22 cellular contexts compared by ENCODE assay signal in the genomic region with DNA sequence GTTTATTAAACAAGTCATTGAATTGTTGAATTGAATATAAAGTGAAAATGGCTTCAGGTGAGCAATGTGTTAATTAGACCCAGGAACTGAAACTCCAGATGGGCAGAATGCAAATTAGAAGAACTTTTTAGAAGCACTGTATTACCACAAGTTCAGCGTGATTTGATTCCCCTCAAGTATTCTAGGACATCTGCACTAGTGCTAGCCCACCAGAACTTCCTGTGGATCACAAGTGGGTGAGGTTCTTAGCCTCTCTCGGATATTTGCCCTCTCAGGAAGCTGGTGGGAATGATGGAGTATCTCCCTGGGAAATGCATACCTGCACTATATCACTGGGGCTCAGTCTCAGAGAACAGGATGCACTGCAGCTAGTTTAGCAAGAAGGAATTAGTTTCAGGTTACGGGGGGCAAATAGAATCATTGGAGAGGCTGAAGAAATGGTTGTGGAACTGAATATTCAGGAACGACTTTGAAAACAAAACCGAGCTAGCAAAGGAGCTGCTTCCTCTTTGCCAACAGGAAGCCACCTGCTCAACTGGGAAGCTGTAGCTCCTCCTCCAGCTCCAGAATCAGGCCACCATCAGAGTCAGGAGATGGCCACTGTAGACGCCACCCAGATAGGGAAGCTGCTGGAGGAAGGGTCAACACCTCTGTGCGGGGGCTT.
DNase-seq lines count a peak whose midpoint lies in the region; ATAC-seq, FAIRE-seq and TF ChIP-seq lines count a peak whose summit lies in the region.
"Had no signal": no experiment of that assay in that cellular context is flagged by ENCODE, and none has a peak within 500 bp of the region (broad histone marks: within the 10 kb centered on the region; RNA-seq: fewer than 3 reads in every experiment).

No MANE protein-coding gene starts in this region.

- H3K36me3 ChIP-seq in BLaER1 treated with 17β-estradiol and CSF1 and Interleukin-3, amounts not matched to agents 10 nM and 100 nM: no peaks in the 10 kb centered on the region
- no peaks in the 10 kb centered on the region for H3K36me3 ChIP-seq in right atrium auricular region
- H3K36me3 ChIP-seq: cardiac muscle cell, gastrocnemius medialis, SJCRH30 had no signal

- no peak for TF ChIP-seq CTCF in right atrium auricular region (IDR thresholded peaks at IDR 0.05)

- CTCF ChIA-PET in activated CD8-positive, alpha-beta memory T cell treated with anti-CD3 and anti-CD28 coated beads, Interleukin-2, amount 10 ng/mL, durations not matched to agents 7 days and 5 days (lab: Charles Lee): no interaction called here

- no peak overlapping the region for H3K4me3 ChIP-seq in BLaER1 treated with 17β-estradiol and CSF1 and Interleukin-3, amounts not matched to agents 10 nM and 100 nM
- no peak overlapping the region for H3K4me3 ChIP-seq in right atrium auricular region
- H3K4me3 ChIP-seq: cardiac muscle cell, gastrocnemius medialis, SJCRH30 had no signal

- H3K27ac Mint-ChIP-seq in activated CD8-positive, alpha-beta memory T cell treated with anti-CD3 and anti-CD28 coated beads, Interleukin-2, amount 10 ng/mL, durations not matched to agents 7 days and 5 days: no peak overlapping the region
- H3K27ac Mint-ChIP-seq: activated naive CD4-positive, alpha-beta T cell treated with anti-CD3 and anti-CD28 coated beads, Interleukin-2, amount 50 U/mL, for 24 hours; progenitor cell of endocrine pancreas; type B pancreatic cell had no signal

- peaks cover 2% of the 10 kb centered on the region for H3K27me3 Mint-ChIP-seq in activated CD8-positive, alpha-beta memory T cell treated with anti-CD3 and anti-CD28 coated beads, Interleukin-2, amount 10 ng/mL, durations not matched to agents 7 days and 5 days

- H3K4me3 Mint-ChIP-seq in activated CD8-positive, alpha-beta memory T cell treated with anti-CD3 and anti-CD28 coated beads, Interleukin-2, amount 10 ng/mL, durations not matched to agents 7 days and 5 days: no peak overlapping the region
- H3K4me3 Mint-ChIP-seq: activated naive CD4-positive, alpha-beta T cell treated with anti-CD3 and anti-CD28 coated beads, Interleukin-2, amount 50 U/mL, for 24 hours; type B pancreatic cell had no signal

- no peaks in the 10 kb centered on the region for H3K36me3 Mint-ChIP-seq in activated CD8-positive, alpha-beta memory T cell treated with anti-CD3 and anti-CD28 coated beads, Interleukin-2, amount 10 ng/mL, durations not matched to agents 7 days and 5 days
- H3K36me3 Mint-ChIP-seq: activated naive CD4-positive, alpha-beta T cell treated with anti-CD3 and anti-CD28 coated beads, Interleukin-2, amount 50 U/mL, for 24 hours had no signal

- FAIRE-seq in GM19239 (lab: Jason Lieb, UNC): peak; percentile 79
- FAIRE-seq: D721Med, endometrium, HepG2, keratinocyte, TTC549 had no signal

- H3K9ac ChIP-seq in BLaER1 treated with 17β-estradiol and CSF1 and Interleukin-3, amounts not matched to agents 10 nM and 100 nM: no peak overlapping the region

- no peaks in the 10 kb centered on the region; a peak in 1 of 22 replicates for H3K27me3 ChIP-seq in BLaER1 treated with 17β-estradiol and CSF1 and Interleukin-3, amounts not matched to agents 10 nM and 100 nM
- no peaks in the 10 kb centered on the region for H3K27me3 ChIP-seq in right atrium auricular region
- H3K27me3 ChIP-seq: SJCRH30 had no signal

- H3K9me3 Mint-ChIP-seq in activated CD8-positive, alpha-beta memory T cell treated with anti-CD3 and anti-CD28 coated beads, Interleukin-2, amount 10 ng/mL, durations not matched to agents 7 days and 5 days (ENCODE audit: low read depth): no peaks in the 10 kb centered on the region
- H3K9me3 Mint-ChIP-seq: type B pancreatic cell had no signal

- peaks cover 10 to 16% (median 14%) of the 10 kb centered on the region in 10 experiments for H3K4me1 ChIP-seq in BLaER1 treated with 17β-estradiol and CSF1 and Interleukin-3, amounts not matched to agents 10 nM and 100 nM
- no peaks in the 10 kb centered on the region for H3K4me1 ChIP-seq in right atrium auricular region
- H3K4me1 ChIP-seq: gastrocnemius medialis, SJCRH30 had no signal

- H3K4me1 Mint-ChIP-seq in activated CD8-positive, alpha-beta memory T cell treated with anti-CD3 and anti-CD28 coated beads, Interleukin-2, amount 10 ng/mL, durations not matched to agents 7 days and 5 days: no peaks in the 10 kb centered on the region
- H3K4me1 Mint-ChIP-seq: activated naive CD4-positive, alpha-beta T cell treated with anti-CD3 and anti-CD28 coated beads, Interleukin-2, amount 50 U/mL, for 24 hours had no signal

- DNase-seq in GM19239 (ENCODE audit: insufficient read length, low spot score) (peak; percentile 37), NAMALWA (ENCODE audit: low spot score) (peak; percentile 50), right atrium auricular region (ENCODE audit: low spot score) (no peak)
- DNase-seq in activated naive CD4-positive, alpha-beta T cell treated with Interleukin-2 at 50 U/mL for 16 hours: no peak
- no peak for DNase-seq in activated CD8-positive, alpha-beta memory T cell treated with anti-CD3 and anti-CD28 coated beads, Interleukin-2, amount 10 ng/mL, durations not matched to agents 7 days and 5 days
- DNase-seq: ACHN, gastrocnemius medialis, NCI-H1694, NCI-H748 treated with DMSO at 0.1 percent for 48 hours, SJCRH30 had no signal

- 0 out of 22 replicates have a peak, but pooled peaks cover 0 to under 1% (median 0%) of the 10 kb centered on the region in 11 experiments for H3K9me3 ChIP-seq in BLaER1 treated with 17β-estradiol and CSF1 and Interleukin-3, amounts not matched to agents 10 nM and 100 nM (replicated peaks in 1 of 11)
- no peaks in the 10 kb centered on the region for H3K9me3 ChIP-seq in right atrium auricular region
- H3K9me3 ChIP-seq: gastrocnemius medialis, SJCRH30 had no signal

- ATAC-seq in HG02623 (IDR thresholded peaks at IDR 0.05; ENCODE audit: unreplicated experiment) (peak; percentile 63), HG03457 (IDR thresholded peaks at IDR 0.05; ENCODE audit: unreplicated experiment) (no peak)
- no peak for ATAC-seq in activated CD8-positive, alpha-beta memory T cell treated with anti-CD3 and anti-CD28 coated beads, Interleukin-2, amount 10 ng/mL, durations not matched to agents 7 days and 5 days
- ATAC-seq: gastrocnemius medialis, HepG2 had no signal

- peak overlapping the region; percentile 48 to 68 (median 60) for H3K4me2 ChIP-seq in BLaER1 treated with 17β-estradiol and CSF1 and Interleukin-3, amounts not matched to agents 10 nM and 100 nM

- no peaks in the 10 kb centered on the region; a peak in 1 of 22 replicates for H4K20me1 ChIP-seq in BLaER1 treated with 17β-estradiol and CSF1 and Interleukin-3, amounts not matched to agents 10 nM and 100 nM

- no peak overlapping the region for H3K27ac ChIP-seq in BLaER1 treated with 17β-estradiol and CSF1 and Interleukin-3, amounts not matched to agents 10 nM and 100 nM
- H3K27ac ChIP-seq in right atrium auricular region: no peak overlapping the region
- H3K27ac ChIP-seq: cardiac muscle cell, gastrocnemius medialis, SJCRH30 had no signal

Comparison
In these comparisons a context has a peak if more than half of its experiments do, and no peak if none do; other contexts are left out.
1. DNase-seq: peak in GM19239 (single experiment) and NAMALWA (single experiment); none in activated naive CD4-positive, alpha-beta T cell treated with Interleukin-2 at 50 U/mL for 16 hours (single experiment), activated CD8-positive, alpha-beta memory T cell treated with anti-CD3 and anti-CD28 coated beads, Interleukin-2, amount 10 ng/mL, durations not matched to agents 7 days and 5 days (single experiment) and right atrium auricular region (single experiment).